Comparison of ENCODE assay signal across 8 cellular contexts in the genomic region with DNA sequence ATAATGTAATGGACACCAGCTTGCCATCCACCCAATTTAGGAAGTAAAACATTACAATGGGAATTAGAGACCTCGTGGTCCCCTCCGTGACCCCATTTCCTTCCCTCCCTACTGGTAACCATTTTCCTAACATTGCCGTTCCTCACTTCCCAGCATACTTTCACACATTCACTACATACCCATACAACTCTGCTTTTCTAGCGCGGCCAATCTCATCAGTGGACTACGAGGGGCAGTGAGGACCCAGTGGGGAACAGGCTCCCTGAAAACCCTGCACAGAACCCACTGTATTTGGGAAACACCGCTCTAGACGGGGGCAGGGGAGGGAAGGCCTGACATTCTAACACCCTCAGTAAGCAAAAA. TPM values are rescaled to one million over a fixed set of nuclear protein-coding genes. Genes with fewer than 3 reads are reported as not detected.
DNase-seq lines count a peak whose midpoint lies in the region; ATAC-seq and TF ChIP-seq lines count a peak whose summit lies in the region.

No MANE protein-coding gene starts in this region.

- H3K4me3 ChIP-seq in AG10803 (ENCODE audit: low read length) (peak overlapping the region; percentile 78), NB4 (ENCODE audit: low read depth, low read length) (peak overlapping the region; percentile 75), coronary artery (peak overlapping the region; percentile 84), mucosa of descending colon (peak overlapping the region; percentile 35)

- no peaks in the 10 kb centered on the region for H3K36me3 ChIP-seq in mucosa of descending colon (ENCODE audit: low read depth)

- DNase-seq in AG10803 (ENCODE audit: low read depth) = no peak
- DNase-seq in NB4 (ENCODE audit: low read depth) = no peak
- DNase-seq in coronary artery (ENCODE audit: low spot score) = no peak
- DNase-seq in mucosa of descending colon = peak in 1 of 3 donors; percentile 20
- no peak for DNase-seq in DMS79 treated with DMSO at 0.1 percent for 48 hours (lab: John Stamatoyannopoulos, UW)
- no peak for DNase-seq in effector CD4-positive, alpha-beta T cell

- peak overlapping the region; percentile 75 to 85 for H3K27ac ChIP-seq in coronary artery

- ATAC-seq in GM19351 (IDR thresholded peaks at IDR 0.05; ENCODE audit: unreplicated experiment) = peak; percentile 18
- ATAC-seq in mucosa of descending colon = no peak
- no peak for ATAC-seq in HG03457 (IDR thresholded peaks at IDR 0.05; ENCODE audit: unreplicated experiment)

- TF ChIP-seq CTCF in AG10803 (conservative IDR thresholded peaks at IDR 0.05; ENCODE audit: low read length) = no peak
- no peak for TF ChIP-seq CTCF in NB4 (IDR thresholded peaks at IDR 0.05; ENCODE audit: low read depth, low read length)
- TF ChIP-seq CTCF in coronary artery (IDR thresholded peaks at IDR 0.05) = no peak
- TF ChIP-seq CTCF in mucosa of descending colon (IDR thresholded peaks at IDR 0.05) = no peak

- peaks cover 2% of the 10 kb centered on the region for H3K9me3 ChIP-seq in mucosa of descending colon

- intact Hi-C loops in mucosa of descending colon (cut with DNase I, micrococcal nuclease) = no loop called here

- no peak for TF ChIP-seq POLR2A in NB4 (IDR thresholded peaks at IDR 0.05; ENCODE audit: extremely low read depth, insufficient read length)

- peaks cover 3% of the 10 kb centered on the region for H3K4me1 ChIP-seq in mucosa of descending colon (ENCODE audit: low read depth)

RNA-seq across cellular contexts. Expression of gene ENOSF1, which starts 1.1 kb away (rescaled TPM):
- total RNA-seq in mucosa of descending colon = 100 to 1,000 TPM in 1 of 3 donors, 10 to 100 TPM in 2; 72.0 to 132 (median 95.2) TPM

RNA-seq across cellular contexts. Expression of gene TYMS, which starts 53.9 kb away (rescaled TPM):
- total RNA-seq in mucosa of descending colon = 10 to 100 TPM in 2 of 3 donors, 1 to 10 TPM in 1; 7.2 to 42.1 (median 16.3) TPM
